In the genomic region with DNA sequence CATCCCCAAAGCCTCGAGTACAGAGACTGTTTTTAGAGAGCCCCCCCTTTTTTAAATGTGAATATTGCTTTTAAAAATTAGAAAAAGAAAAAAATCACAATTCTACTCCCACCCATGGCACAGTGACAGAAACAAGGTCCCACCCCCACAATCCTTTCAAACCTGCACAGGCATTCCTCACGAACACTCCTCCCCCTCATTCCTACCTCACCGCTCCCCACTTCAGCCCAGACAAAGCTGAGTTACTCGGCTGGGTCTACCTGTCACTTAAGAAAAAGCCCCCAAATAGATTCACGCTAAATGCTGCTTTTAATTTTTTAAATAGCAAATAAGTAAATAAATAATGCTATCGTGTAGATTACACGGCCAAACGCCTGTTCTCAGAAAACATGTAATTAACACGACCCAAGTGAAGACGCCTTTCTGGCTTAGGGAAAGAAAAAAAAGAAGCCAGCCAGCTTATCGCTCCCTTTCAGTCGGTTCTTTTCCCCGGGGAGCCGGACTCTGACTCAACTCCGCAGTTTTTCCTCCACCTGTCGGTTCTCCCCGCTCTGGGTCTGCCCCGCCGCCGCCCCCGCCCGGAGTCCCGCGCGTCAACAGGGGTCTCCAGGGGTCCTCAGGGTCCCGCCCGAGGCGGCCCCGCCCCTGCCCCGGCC, we compare ENCODE assay signal across 8 cellular contexts. TPM values are rescaled to one million over a fixed set of nuclear protein-coding genes. Genes with fewer than 3 reads are reported as not detected.
DNase-seq lines count a peak whose midpoint lies in the region.

No MANE protein-coding gene starts in this region.

- no peak for DNase-seq in activated T-cell treated with anti-CD3 and anti-CD28 coated beads, Interleukin-2, amount 50 U/mL, for 24 hours
- DNase-seq in activated T-cell treated with anti-CD3 and anti-CD28 coated beads, Interleukin-2, amount 50 U/mL, for 48 hours: no peak
- DNase-seq in NCI-H2171 treated with DMSO at 0.1 percent for 48 hours (lab: John Stamatoyannopoulos, UW) (peak; percentile 27), dermis blood vessel endothelial cell (peak; percentile 30), cerebellar nuclear complex (lab: John Stamatoyannopoulos, UW) (no peak), hippocampal formation (lab: John Stamatoyannopoulos, UW) (no peak), cortex of kidney (lab: John Stamatoyannopoulos, UW) (no peak)

- peak overlapping the region; percentile 68 for H3K27ac Mint-ChIP-seq in activated T-cell treated with anti-CD3 and anti-CD28 coated beads, Interleukin-2, amount 50 U/mL, for 24 hours

- no peaks in the 10 kb centered on the region for H3K27me3 Mint-ChIP-seq in activated T-cell treated with anti-CD3 and anti-CD28 coated beads, Interleukin-2, amount 50 U/mL, for 24 hours

- no peaks in the 10 kb centered on the region for H3K9me3 Mint-ChIP-seq in activated T-cell treated with anti-CD3 and anti-CD28 coated beads, Interleukin-2, amount 50 U/mL, for 24 hours

- peaks cover 3% of the 10 kb centered on the region for H3K36me3 Mint-ChIP-seq in activated T-cell treated with anti-CD3 and anti-CD28 coated beads, Interleukin-2, amount 50 U/mL, for 24 hours (ENCODE audit: low read depth)

- H3K4me3 ChIP-seq in mucosa of stomach (ENCODE audit: low read length): no peak overlapping the region

- no peaks in the 10 kb centered on the region for H3K9me3 ChIP-seq in mucosa of stomach (ENCODE audit: control insufficient read depth, low read length)

- peak overlapping the region; percentile 72 for H3K9ac ChIP-seq in mucosa of stomach (ENCODE audit: low read length)

- peaks cover 6% of the 10 kb centered on the region for H3K4me1 ChIP-seq in mucosa of stomach (ENCODE audit: control insufficient read depth, insufficient read depth, low read length)

- no peaks in the 10 kb centered on the region for H3K27me3 ChIP-seq in mucosa of stomach (ENCODE audit: control insufficient read depth, insufficient read depth, low read length)

- peaks cover 53% of the 10 kb centered on the region for H3K4me1 Mint-ChIP-seq in activated T-cell treated with anti-CD3 and anti-CD28 coated beads, Interleukin-2, amount 50 U/mL, for 24 hours (ENCODE audit: low read depth)

- no peaks in the 10 kb centered on the region for H3K36me3 ChIP-seq in mucosa of stomach (ENCODE audit: control insufficient read depth, insufficient read depth, low read length)

- H3K4me3 Mint-ChIP-seq in activated T-cell treated with anti-CD3 and anti-CD28 coated beads, Interleukin-2, amount 50 U/mL, for 24 hours: peak overlapping the region; percentile 80

RNA-seq across cellular contexts. Expression of gene MPP7, which starts 0.7 kb away (rescaled TPM):
- 6.8 and 16.3 TPM in 2 replicates for total RNA-seq in dermis blood vessel endothelial cell

Comparison
In these comparisons a context has a peak if more than half of its experiments do, and no peak if none do; other contexts are left out.
1. DNase-seq: peak in NCI-H2171 treated with DMSO at 0.1 percent for 48 hours (single experiment) and dermis blood vessel endothelial cell (single experiment); none in activated T-cell treated with anti-CD3 and anti-CD28 coated beads, Interleukin-2, amount 50 U/mL, for 24 hours (single experiment), activated T-cell treated with anti-CD3 and anti-CD28 coated beads, Interleukin-2, amount 50 U/mL, for 48 hours (0 of 2), cerebellar nuclear complex (0 of 2), hippocampal formation (0 of 2) and cortex of kidney (single experiment).